ENCODE assay signal across 1 cellular context in the genomic region with DNA sequence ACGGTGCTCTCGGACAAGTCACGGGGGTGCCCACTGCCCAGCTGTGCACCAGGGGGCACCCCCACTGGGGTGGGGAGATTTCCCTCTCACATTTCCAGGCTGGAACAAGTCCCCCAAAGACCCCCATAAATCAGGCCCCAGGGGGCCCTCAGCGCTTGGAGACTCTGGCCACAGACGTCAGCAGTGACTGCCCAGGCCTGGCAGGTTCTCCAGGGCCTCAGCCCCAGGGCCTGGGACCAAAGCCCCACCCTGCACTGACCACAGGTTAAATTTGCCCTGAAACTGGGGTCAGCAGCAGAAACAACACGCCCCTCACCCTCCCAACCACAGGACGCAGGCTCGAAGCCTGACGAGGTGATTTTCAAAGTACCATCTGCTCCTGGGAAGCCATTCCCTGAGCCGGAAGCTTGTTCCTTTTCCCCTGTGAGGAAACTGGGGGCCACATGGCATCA.
TF ChIP-seq lines count a peak whose summit lies in the region.

No MANE protein-coding gene starts in this region.

TF ChIP-seq in IMR-90, 13 proteins besides CTCF, POLR2A, EP300 and RAD21:
- no peak for TF ChIP-seq BHLHE40 (IDR thresholded peaks at IDR 0.05; ENCODE audit: low read depth, low read length)
- TF ChIP-seq NFE2L2 (IDR thresholded peaks at IDR 0.05; ENCODE audit: low read depth, low read length), result no peak
- TF ChIP-seq, protein P1, sequence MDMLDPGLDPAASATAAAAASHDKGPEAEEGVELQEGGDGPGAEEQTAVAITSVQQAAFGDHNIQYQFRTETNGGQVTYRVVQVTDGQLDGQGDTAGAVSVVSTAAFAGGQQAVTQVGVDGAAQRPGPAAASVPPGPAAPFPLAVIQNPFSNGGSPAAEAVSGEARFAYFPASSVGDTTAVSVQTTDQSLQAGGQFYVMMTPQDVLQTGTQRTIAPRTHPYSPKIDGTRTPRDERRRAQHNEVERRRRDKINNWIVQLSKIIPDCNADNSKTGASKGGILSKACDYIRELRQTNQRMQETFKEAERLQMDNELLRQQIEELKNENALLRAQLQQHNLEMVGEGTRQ (IDR thresholded peaks at IDR 0.05; ENCODE audit: low read depth, low read length), result no peak
- no peak for TF ChIP-seq MAZ (IDR thresholded peaks at IDR 0.05; ENCODE audit: borderline replicate concordance, low read depth, low read length)
- no peak for TF ChIP-seq FOS (IDR thresholded peaks at IDR 0.05; ENCODE audit: low read depth, low read length)
- no peak for TF ChIP-seq MAFK (IDR thresholded peaks at IDR 0.05; ENCODE audit: low read depth, low read length)
- TF ChIP-seq CEBPB (IDR thresholded peaks at IDR 0.05; ENCODE audit: low read depth, low read length), result no peak
- no peak for TF ChIP-seq CHD1 (IDR thresholded peaks at IDR 0.05; ENCODE audit: low read depth, low read length)
- TF ChIP-seq, protein P2, sequence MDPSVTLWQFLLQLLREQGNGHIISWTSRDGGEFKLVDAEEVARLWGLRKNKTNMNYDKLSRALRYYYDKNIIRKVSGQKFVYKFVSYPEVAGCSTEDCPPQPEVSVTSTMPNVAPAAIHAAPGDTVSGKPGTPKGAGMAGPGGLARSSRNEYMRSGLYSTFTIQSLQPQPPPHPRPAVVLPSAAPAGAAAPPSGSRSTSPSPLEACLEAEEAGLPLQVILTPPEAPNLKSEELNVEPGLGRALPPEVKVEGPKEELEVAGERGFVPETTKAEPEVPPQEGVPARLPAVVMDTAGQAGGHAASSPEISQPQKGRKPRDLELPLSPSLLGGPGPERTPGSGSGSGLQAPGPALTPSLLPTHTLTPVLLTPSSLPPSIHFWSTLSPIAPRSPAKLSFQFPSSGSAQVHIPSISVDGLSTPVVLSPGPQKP (IDR thresholded peaks at IDR 0.05; ENCODE audit: borderline replicate concordance, low read depth, low read length), result no peak
- no peak for TF ChIP-seq RFX5 (IDR thresholded peaks at IDR 0.05; ENCODE audit: low read depth, low read length)
- no peak for TF ChIP-seq RCOR1 (IDR thresholded peaks at IDR 0.05; ENCODE audit: insufficient replicate concordance, low read length)
- no peak for TF ChIP-seq SMC3 (IDR thresholded peaks at IDR 0.05; ENCODE audit: low read depth, low read length)
- no peak for TF ChIP-seq MXI1 (IDR thresholded peaks at IDR 0.05; ENCODE audit: borderline replicate concordance, low read depth, low read length)
TF ChIP-seq in IMR-90: peak in this region for 0.
